Comparison of ENCODE assay signal across 1 cellular context in genomic region chr15:66938114-66938830, GRCh38.
TF ChIP-seq lines count a peak whose summit lies in the region.

No MANE protein-coding gene starts in this region.

TF ChIP-seq in HepG2, 621 proteins besides CTCF, POLR2A, EP300 and RAD21 (continued from another document):
- TF ChIP-seq NCOA5 (CRISPR knock-in tag; IDR thresholded peaks at IDR 0.05): no peak
- TF ChIP-seq ZNF207 (IDR thresholded peaks at IDR 0.05; ENCODE audit: borderline replicate concordance): no peak
- TF ChIP-seq THAP11 (CRISPR knock-in tag; IDR thresholded peaks at IDR 0.05): peak; percentile 85
- no peak for TF ChIP-seq ZNF24 (IDR thresholded peaks at IDR 0.05)
- TF ChIP-seq, protein P1, sequence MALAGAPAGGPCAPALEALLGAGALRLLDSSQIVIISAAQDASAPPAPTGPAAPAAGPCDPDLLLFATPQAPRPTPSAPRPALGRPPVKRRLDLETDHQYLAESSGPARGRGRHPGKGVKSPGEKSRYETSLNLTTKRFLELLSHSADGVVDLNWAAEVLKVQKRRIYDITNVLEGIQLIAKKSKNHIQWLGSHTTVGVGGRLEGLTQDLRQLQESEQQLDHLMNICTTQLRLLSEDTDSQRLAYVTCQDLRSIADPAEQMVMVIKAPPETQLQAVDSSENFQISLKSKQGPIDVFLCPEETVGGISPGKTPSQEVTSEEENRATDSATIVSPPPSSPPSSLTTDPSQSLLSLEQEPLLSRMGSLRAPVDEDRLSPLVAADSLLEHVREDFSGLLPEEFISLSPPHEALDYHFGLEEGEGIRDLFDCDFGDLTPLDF (CRISPR knock-in tag; IDR thresholded peaks at IDR 0.05): no peak
- TF ChIP-seq, protein P2, sequence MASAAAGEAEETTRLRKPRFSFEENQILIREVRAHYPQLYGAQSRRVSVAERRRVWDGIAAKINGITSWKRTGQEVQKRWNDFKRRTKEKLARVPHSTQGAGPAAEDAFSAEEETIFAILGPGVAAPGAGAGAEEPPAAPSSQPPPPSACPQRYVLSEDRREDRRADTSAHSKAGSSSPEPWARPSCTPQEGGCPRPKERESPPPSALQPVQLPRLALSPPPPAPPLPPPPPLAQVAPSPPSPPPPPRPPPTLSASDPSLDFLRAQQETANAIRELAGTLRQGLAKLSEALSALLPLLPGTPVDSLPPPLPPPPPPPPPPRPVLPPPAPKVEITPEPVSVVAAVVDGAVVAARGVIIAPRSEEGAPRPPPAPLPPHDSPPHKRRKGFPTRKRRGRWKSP (CRISPR knock-in tag; IDR thresholded peaks at IDR 0.05): no peak
- no peak for TF ChIP-seq ZNF766 (CRISPR knock-in tag; IDR thresholded peaks at IDR 0.05; ENCODE audit: borderline replicate concordance)
- TF ChIP-seq SMARCC2 (IDR thresholded peaks at IDR 0.05): no peak
- TF ChIP-seq CEBPG (CRISPR knock-in tag; IDR thresholded peaks at IDR 0.05): 0 out of 2 replicates have a peak, but pooled peaks have one; percentile 38
- TF ChIP-seq HOMEZ (CRISPR knock-in tag; IDR thresholded peaks at IDR 0.05; ENCODE audit: low read depth): no peak
- TF ChIP-seq, protein P3, sequence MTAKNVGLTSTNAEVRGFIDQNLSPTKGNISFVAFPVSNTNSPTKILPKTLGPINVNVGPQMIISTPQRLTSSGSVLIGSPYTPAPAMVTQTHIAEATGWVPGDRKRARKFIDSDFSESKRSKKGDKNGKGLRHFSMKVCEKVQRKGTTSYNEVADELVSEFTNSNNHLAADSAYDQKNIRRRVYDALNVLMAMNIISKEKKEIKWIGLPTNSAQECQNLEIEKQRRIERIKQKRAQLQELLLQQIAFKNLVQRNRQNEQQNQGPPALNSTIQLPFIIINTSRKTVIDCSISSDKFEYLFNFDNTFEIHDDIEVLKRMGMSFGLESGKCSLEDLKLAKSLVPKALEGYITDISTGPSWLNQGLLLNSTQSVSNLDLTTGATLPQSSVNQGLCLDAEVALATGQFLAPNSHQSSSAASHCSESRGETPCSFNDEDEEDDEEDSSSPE (CRISPR knock-in tag; IDR thresholded peaks at IDR 0.05): no peak
- no peak for TF ChIP-seq RFXANK (CRISPR knock-in tag; IDR thresholded peaks at IDR 0.05)
- no peak for TF ChIP-seq HDAC6 (IDR thresholded peaks at IDR 0.05; ENCODE audit: low read depth, low read length)
- no peak for TF ChIP-seq ZNF781 (CRISPR knock-in tag; IDR thresholded peaks at IDR 0.05; ENCODE audit: borderline replicate concordance, not compliant biosample characterization)
- no peak for TF ChIP-seq ZNF205 (CRISPR knock-in tag; IDR thresholded peaks at IDR 0.05)
- no peak for TF ChIP-seq BHLHE40 (IDR thresholded peaks at IDR 0.05; ENCODE audit: low read length)
- no peak for TF ChIP-seq ZNF670 (CRISPR knock-in tag; IDR thresholded peaks at IDR 0.05; ENCODE audit: borderline replicate concordance)
- peak; percentile 49 for TF ChIP-seq ELF3 (CRISPR knock-in tag; IDR thresholded peaks at IDR 0.05)
- TF ChIP-seq ZNF574 (CRISPR knock-in tag; IDR thresholded peaks at IDR 0.05): no peak
- TF ChIP-seq RBFOX2 (IDR thresholded peaks at IDR 0.05; ENCODE audit: low read depth, low read length): no peak
- TF ChIP-seq ZNF138 (CRISPR knock-in tag; IDR thresholded peaks at IDR 0.05; ENCODE audit: low read depth): no peak
- TF ChIP-seq SMYD3 (CRISPR knock-in tag; IDR thresholded peaks at IDR 0.05): no peak
- TF ChIP-seq ZNF234 (CRISPR knock-in tag; conservative IDR thresholded peaks at IDR 0.05): no peak
- TF ChIP-seq TFAP4 (IDR thresholded peaks at IDR 0.05; ENCODE audit: borderline replicate concordance, low read depth): peak; percentile 78; the same call in 1 of the 2 replicates
- no peak for TF ChIP-seq MIXL1 (CRISPR knock-in tag; IDR thresholded peaks at IDR 0.05)
- TF ChIP-seq ZFAT (CRISPR knock-in tag; conservative IDR thresholded peaks at IDR 0.05): no peak
- no peak for TF ChIP-seq ZNF770 (CRISPR knock-in tag; IDR thresholded peaks at IDR 0.05)
